Comparison of ENCODE assay signal across 1 cellular context in genomic region chr19:41330946-41331678, GRCh38.
A peak's percentile ranks its signal among the peaks of the same experiment; 100 is the strongest.
TF ChIP-seq lines count a peak whose summit lies in the region.

No MANE protein-coding gene starts in this region.

TF ChIP-seq in H1, 55 proteins besides CTCF, POLR2A, EP300 and RAD21:
- no peak for TF ChIP-seq CBX5 (IDR thresholded peaks at IDR 0.05; ENCODE audit: low read depth, low read length)
- 0 out of 2 replicates have a peak, but pooled peaks have one; percentile 11 for TF ChIP-seq MAX (IDR thresholded peaks at IDR 0.05)
- no peak for TF ChIP-seq ASH2L (IDR thresholded peaks at IDR 0.05; ENCODE audit: low read length)
- no peak for TF ChIP-seq CBX8 (IDR thresholded peaks at IDR 0.05; ENCODE audit: borderline replicate concordance, low read depth, low read length)
- TF ChIP-seq KDM4A (IDR thresholded peaks at IDR 0.05; ENCODE audit: low read depth, low read length, severe bottlenecking): peak; percentile 61
